In the genomic region with DNA sequence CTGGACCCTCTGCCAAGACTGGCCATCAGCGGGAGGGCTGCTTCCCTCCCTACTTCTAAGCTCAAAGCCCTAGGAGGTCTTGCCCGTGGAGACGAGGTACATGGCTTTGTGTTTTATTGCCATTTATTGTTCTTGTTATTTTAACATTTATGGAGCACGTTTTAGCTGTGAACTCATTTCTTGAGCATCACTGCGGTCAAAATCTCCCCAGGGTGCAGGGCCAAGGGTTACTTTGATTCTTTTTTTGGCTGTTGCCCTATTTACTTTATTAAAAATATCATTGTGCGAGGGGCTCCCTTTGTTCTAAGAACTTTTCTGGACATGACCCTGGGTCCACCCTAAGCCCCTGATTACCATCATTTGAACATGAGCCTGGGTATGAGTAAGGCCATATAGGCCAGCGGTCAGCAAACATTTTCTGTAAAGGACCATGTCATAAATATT, we compare ENCODE assay signal across 17 cellular contexts. TPM values are rescaled to one million over a fixed set of nuclear protein-coding genes. Genes with fewer than 3 reads are reported as not detected.
DNase-seq lines count a peak whose midpoint lies in the region; ATAC-seq and TF ChIP-seq lines count a peak whose summit lies in the region.
"Had no signal": no experiment of that assay in that cellular context is flagged by ENCODE, and none has a peak within 500 bp of the region (broad histone marks: within the 10 kb centered on the region; RNA-seq: fewer than 3 reads in every experiment).

No MANE protein-coding gene starts in this region.

- H3K36me3 ChIP-seq in BLaER1: no peaks in the 10 kb centered on the region
- no peaks in the 10 kb centered on the region for H3K36me3 ChIP-seq in MG63
- H3K36me3 ChIP-seq in endodermal cell (ENCODE audit: control insufficient read depth, insufficient read depth, low read length): peaks cover 8% of the 10 kb centered on the region

- no peak overlapping the region for H3K4me3 Mint-ChIP-seq in endodermal cell

- ATAC-seq in sciatic nerve: peak; percentile 84
- ATAC-seq: HCT116, K562 had no signal

- 92 to 96% methylated on average over 5 to 7 of the region's 7 CpGs for WGBS in endodermal cell (ENCODE audit: insufficient coverage in 1 of 2, insufficient read length in 1 of 2), 2 experiments

- H3K4me2 ChIP-seq in BLaER1: peak overlapping the region; percentile 83

- H3K4me1 Mint-ChIP-seq in endodermal cell: peaks cover 19% of the 10 kb centered on the region

- DNase-seq in MG63: peak; percentile 75
- no peak for DNase-seq in endodermal cell
- peak; percentile 70 for DNase-seq in sciatic nerve (ENCODE audit: low spot score)
- DNase-seq in SIG-M5 treated with dmso at 0.1 percent for 504 hours (lab: John Stamatoyannopoulos, UW; ENCODE audit: unreplicated experiment): no peak
- no peak for DNase-seq in NCI-H2107 (lab: John Stamatoyannopoulos, UW)
- no peak for DNase-seq in GM19238 (ENCODE audit: insufficient read length, low spot score)
- DNase-seq in SIG-M5 (lab: John Stamatoyannopoulos, UW): no peak
- DNase-seq: 8988T, C1 segment of cervical spinal cord, DMS 273 treated with DMSO at 0.1 percent for 48 hours, NCI-H1092, NCI-H226, NCI-H526 had no signal

- 0 out of 2 replicates have a peak overlapping the region, but pooled peaks have one; percentile 10 for H3K4me3 ChIP-seq in BLaER1
- no peak overlapping the region for H3K4me3 ChIP-seq in MG63
- H3K4me3 ChIP-seq in endodermal cell (ENCODE audit: low read length): peak overlapping the region; percentile 65
- H3K4me3 ChIP-seq: K562 had no signal

- H3K4me1 ChIP-seq in BLaER1 (peaks cover 23% of the 10 kb centered on the region), endodermal cell (ENCODE audit: control insufficient read depth, insufficient read depth, low read length) (peaks cover 17% of the 10 kb centered on the region)

- intact Hi-C loops in sciatic nerve (cut with DNase I): no loop called here

- H3K27me3 ChIP-seq in BLaER1 (no peaks in the 10 kb centered on the region), MG63 (no peaks in the 10 kb centered on the region), endodermal cell (ENCODE audit: control insufficient read depth, insufficient read depth, low read length, poor library complexity, severe bottlenecking) (no peaks in the 10 kb centered on the region)

- H3K27me3 Mint-ChIP-seq in endodermal cell (ENCODE audit: insufficient read depth): no peaks in the 10 kb centered on the region

- H3K9ac ChIP-seq in BLaER1 (no peak overlapping the region; the same call in 1 of the 2 replicates), endodermal cell (ENCODE audit: extremely low read depth, low read length, poor library complexity, severe bottlenecking) (peak overlapping the region; percentile 69)

- H3K36me3 Mint-ChIP-seq in endodermal cell (ENCODE audit: low read depth): peaks cover 6% of the 10 kb centered on the region

- peak overlapping the region; percentile 89 for H3K27ac Mint-ChIP-seq in endodermal cell

- no peak for TF ChIP-seq CTCF in endodermal cell (conservative IDR thresholded peaks at IDR 0.05)

- no peaks in the 10 kb centered on the region for H3K9me3 Mint-ChIP-seq in endodermal cell

- H3K27ac ChIP-seq in BLaER1 (peak overlapping the region; percentile 7; the same call in 1 of the 2 replicates), endodermal cell (ENCODE audit: low read depth, low read length) (peak overlapping the region; percentile 41)

- H4K20me1 ChIP-seq in BLaER1: no peaks in the 10 kb centered on the region

- H3K9me3 ChIP-seq in BLaER1 (no peaks in the 10 kb centered on the region), MG63 (no peaks in the 10 kb centered on the region), endodermal cell (ENCODE audit: control insufficient read depth, low read length) (peaks cover 12% of the 10 kb centered on the region)

RNA-seq across cellular contexts. Expression of gene EYA2, which starts 51.6 kb away (rescaled TPM):
- total RNA-seq in MG63 (2014; rRNA removed; shearing (Covaris generic); ENCODE audit: low replicate concordance): 27.0 and 37.0 TPM in 2 replicates
- total RNA-seq in endodermal cell (10 to 100 TPM in 1 of 2 donors, 1 to 10 TPM in 1; 9.1 to 18.0 TPM), sciatic nerve (24.4 TPM)
- 19.3 TPM for polyA plus RNA-seq in endodermal cell (2013, experiment 1 of 2)
- 17.2 TPM for polyA plus RNA-seq in endodermal cell (2013, experiment 2 of 2)
- total RNA-seq: K562, OCI-LY7 had no signal

Comparison
In these comparisons a context has a peak if more than half of its experiments do, and no peak if none do; other contexts are left out.
1. DNase-seq: peak in MG63 (single experiment) and sciatic nerve (single experiment); none in endodermal cell (single experiment), SIG-M5 treated with dmso at 0.1 percent for 504 hours (single experiment), NCI-H2107 (single experiment), GM19238 (single experiment) and SIG-M5 (single experiment).